8 cellular contexts compared by ENCODE assay signal in the genomic region with DNA sequence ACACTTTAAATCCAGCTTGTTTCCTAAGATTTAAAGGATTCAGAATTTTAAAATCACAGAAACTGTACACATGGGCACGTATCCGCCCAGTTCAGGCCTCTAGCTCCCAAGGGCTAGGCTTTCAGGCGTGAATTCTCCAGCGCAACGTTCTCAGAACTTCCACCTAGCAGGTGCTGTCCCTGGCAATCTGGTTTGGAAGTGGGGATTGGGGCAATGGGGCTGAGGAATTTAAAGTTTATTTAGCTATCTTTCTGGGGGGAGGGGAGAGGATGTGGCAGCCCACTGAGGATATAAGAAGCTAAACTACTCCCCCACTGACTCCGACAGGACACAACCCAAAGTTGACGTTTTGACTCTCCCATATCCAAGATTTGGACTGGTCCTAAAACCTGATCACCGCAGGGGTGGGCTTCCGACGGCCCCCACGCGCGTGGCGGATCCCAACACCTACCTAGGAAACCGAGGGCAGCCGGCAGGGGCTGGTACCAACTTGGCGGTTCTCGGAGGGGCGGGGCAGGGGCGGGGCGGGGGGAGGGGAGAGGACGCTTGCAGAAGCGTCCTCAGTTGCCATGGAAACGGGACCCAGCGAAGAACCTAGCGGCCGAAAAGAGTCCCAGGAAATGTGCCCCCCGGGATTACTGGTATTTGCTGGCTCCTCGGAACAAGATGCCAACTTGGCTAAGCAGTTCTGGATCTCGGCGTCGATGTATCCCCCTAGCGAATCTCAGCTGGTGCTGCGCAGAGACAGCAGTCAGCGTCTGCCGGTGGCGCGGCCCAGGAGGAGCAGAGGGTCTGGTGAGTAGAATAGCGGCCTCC. TPM values are rescaled to one million over a fixed set of nuclear protein-coding genes. Genes with fewer than 3 reads are reported as not detected.
DNase-seq lines count a peak whose midpoint lies in the region; ATAC-seq and TF ChIP-seq lines count a peak whose summit lies in the region.

TSS of gene HOATZ (plus strand) at position 563 of the 816 bp plus-strand sequence. CDS start at position 570, 7 bp downstream.

- H3K36me3 ChIP-seq in transverse colon: no peaks in the 10 kb centered on the region
- no peaks in the 10 kb centered on the region for H3K36me3 ChIP-seq in gastrocnemius medialis

- H3K27ac ChIP-seq in transverse colon (no peak within 1 kb of the TSS), gastrocnemius medialis (no peak within 1 kb of the TSS)

- no peaks in the 10 kb centered on the region for H3K36me3 Mint-ChIP-seq in activated naive CD4-positive, alpha-beta T cell treated with anti-CD3 and anti-CD28 coated beads for 36 hours (ENCODE audit: low read depth)
- H3K36me3 Mint-ChIP-seq in activated T-cell treated with anti-CD3 and anti-CD28 coated beads, Interleukin-2, amount 50 U/mL, for 72 hours (ENCODE audit: insufficient read depth in 2 of 2): no peaks in the 10 kb centered on the region
- no peaks in the 10 kb centered on the region for H3K36me3 Mint-ChIP-seq in stimulated activated naive CD8-positive, alpha-beta T cell treated with anti-CD3 and anti-CD28 coated beads, Interleukin-15, Interleukin-2, amounts not matched to agents 100 ng/mL and 50 ng/mL, for 24 hours (ENCODE audit: low read depth)

- no peak for TF ChIP-seq EP300 in transverse colon (IDR thresholded peaks at IDR 0.05; ENCODE audit: low read depth)

- H3K27ac Mint-ChIP-seq in activated naive CD4-positive, alpha-beta T cell treated with anti-CD3 and anti-CD28 coated beads for 36 hours: no peak within 1 kb of the TSS
- no peak within 1 kb of the TSS for H3K27ac Mint-ChIP-seq in activated T-cell treated with anti-CD3 and anti-CD28 coated beads, Interleukin-2, amount 50 U/mL, for 72 hours
- H3K27ac Mint-ChIP-seq in stimulated activated naive CD8-positive, alpha-beta T cell treated with anti-CD3 and anti-CD28 coated beads, Interleukin-15, Interleukin-2, amounts not matched to agents 100 ng/mL and 50 ng/mL, for 24 hours: no peak within 1 kb of the TSS

- peaks cover 0 to 14% (median 11%) of the 10 kb centered on the region in 4 donors for H3K4me1 ChIP-seq in transverse colon
- peaks cover 0 to 4% of the 10 kb centered on the region in 2 donors for H3K4me1 ChIP-seq in gastrocnemius medialis

- WGBS in transverse colon (ENCODE audit: low coverage in 1 of 2), 2 donors: 29% methylated on average over 33 of the region's 39 CpGs; no CpG with 5 or more reads in 1 of the 2 donors

- peaks cover 33% of the 10 kb centered on the region for H3K27me3 Mint-ChIP-seq in activated naive CD4-positive, alpha-beta T cell treated with anti-CD3 and anti-CD28 coated beads for 36 hours (ENCODE audit: low read depth)
- H3K27me3 Mint-ChIP-seq in activated T-cell treated with anti-CD3 and anti-CD28 coated beads, Interleukin-2, amount 50 U/mL, for 72 hours (ENCODE audit: low read depth): peaks cover 38% of the 10 kb centered on the region
- peaks cover 34% of the 10 kb centered on the region for H3K27me3 Mint-ChIP-seq in stimulated activated naive CD8-positive, alpha-beta T cell treated with anti-CD3 and anti-CD28 coated beads, Interleukin-15, Interleukin-2, amounts not matched to agents 100 ng/mL and 50 ng/mL, for 24 hours

- in situ Hi-C loops in transverse colon (cut with MboI; ENCODE audit: low pct_ligation_motif_present in 1 of 4, low pct_unique_long_range_greater_than_20kb in 1 of 4, low sequenced_read_pairs in 3 of 4) (no loop called here), gastrocnemius medialis (cut with MboI; ENCODE audit: low sequenced_read_pairs in 4 of 4) (no loop called here)

- intact Hi-C loops in activated naive CD4-positive, alpha-beta T cell treated with anti-CD3 and anti-CD28 coated beads for 36 hours (cut with micrococcal nuclease): loop anchor here (2.0 to 5.0 kb wide), 2 partner anchors 26 to 52 kb away; partner anchors contain the start of gene LAYN
- intact Hi-C loops in transverse colon (cut with DNase I; ENCODE audit: low total_unique reads) (no loop called here), gastrocnemius medialis (cut with DNase I; ENCODE audit: low total_unique reads) (no loop called here)

- H3K4me3 ChIP-seq in transverse colon (no peak within 1 kb of the TSS), gastrocnemius medialis (no peak within 1 kb of the TSS)

- CTCF ChIA-PET in activated naive CD4-positive, alpha-beta T cell treated with anti-CD3 and anti-CD28 coated beads for 36 hours (lab: Charles Lee): interaction anchor here (0.6 to 2.2 kb wide), 3 partner anchors 68 to 508 kb away, joined by 3 to 8 read pairs (median 3); no protein-coding TSS in a partner anchor

- peak within 1 kb of the TSS; percentile 33 for H3K4me3 Mint-ChIP-seq in activated naive CD4-positive, alpha-beta T cell treated with anti-CD3 and anti-CD28 coated beads for 36 hours
- H3K4me3 Mint-ChIP-seq in activated T-cell treated with anti-CD3 and anti-CD28 coated beads, Interleukin-2, amount 50 U/mL, for 72 hours: peak within 1 kb of the TSS; percentile 41 to 63
- H3K4me3 Mint-ChIP-seq in stimulated activated naive CD8-positive, alpha-beta T cell treated with anti-CD3 and anti-CD28 coated beads, Interleukin-15, Interleukin-2, amounts not matched to agents 100 ng/mL and 50 ng/mL, for 24 hours: peak within 1 kb of the TSS; percentile 51

- peaks cover 27% of the 10 kb centered on the region for H3K4me1 Mint-ChIP-seq in activated naive CD4-positive, alpha-beta T cell treated with anti-CD3 and anti-CD28 coated beads for 36 hours (ENCODE audit: low read depth)
- H3K4me1 Mint-ChIP-seq in activated T-cell treated with anti-CD3 and anti-CD28 coated beads, Interleukin-2, amount 50 U/mL, for 72 hours (ENCODE audit: low read depth): peaks cover 26% of the 10 kb centered on the region
- peaks cover 38% of the 10 kb centered on the region for H3K4me1 Mint-ChIP-seq in stimulated activated naive CD8-positive, alpha-beta T cell treated with anti-CD3 and anti-CD28 coated beads, Interleukin-15, Interleukin-2, amounts not matched to agents 100 ng/mL and 50 ng/mL, for 24 hours (ENCODE audit: low read depth)

- no peak for TF ChIP-seq CTCF in transverse colon (IDR thresholded peaks at IDR 0.05)
- no peak for TF ChIP-seq CTCF in gastrocnemius medialis (IDR thresholded peaks at IDR 0.05 in 4 of 5, conservative IDR thresholded peaks at IDR 0.05 in 1 of 5)

- H3K9me3 ChIP-seq in transverse colon (no peaks in the 10 kb centered on the region), gastrocnemius medialis (no peaks in the 10 kb centered on the region)

- H3K27me3 ChIP-seq in transverse colon (peaks cover 44% of the 10 kb centered on the region), gastrocnemius medialis (peaks cover 29 to 40% (median 39%) of the 10 kb centered on the region in 3 donors)

- no peak for TF ChIP-seq POLR2A in transverse colon (IDR thresholded peaks at IDR 0.05)
- no peak for TF ChIP-seq POLR2A in gastrocnemius medialis (IDR thresholded peaks at IDR 0.05)

- ATAC-seq in activated T-cell treated with anti-CD3 and anti-CD28 coated beads, Interleukin-2, amount 50 U/mL, for 72 hours (replicated peaks in 1 of 2): peak; percentile 29 to 39
- ATAC-seq in gastrocnemius medialis: no peak

- H3K9me3 Mint-ChIP-seq in activated naive CD4-positive, alpha-beta T cell treated with anti-CD3 and anti-CD28 coated beads for 36 hours: no peaks in the 10 kb centered on the region
- no peaks in the 10 kb centered on the region for H3K9me3 Mint-ChIP-seq in activated T-cell treated with anti-CD3 and anti-CD28 coated beads, Interleukin-2, amount 50 U/mL, for 72 hours
- no peaks in the 10 kb centered on the region for H3K9me3 Mint-ChIP-seq in stimulated activated naive CD8-positive, alpha-beta T cell treated with anti-CD3 and anti-CD28 coated beads, Interleukin-15, Interleukin-2, amounts not matched to agents 100 ng/mL and 50 ng/mL, for 24 hours

- no peak for DNase-seq in activated naive CD4-positive, alpha-beta T cell treated with anti-CD3 and anti-CD28 coated beads for 36 hours
- no peak for DNase-seq in activated naive CD4-positive, alpha-beta T cell treated with Interleukin-2 at 50 U/mL for 16 hours
- DNase-seq in activated T-cell treated with anti-CD3 and anti-CD28 coated beads, Interleukin-2, amount 50 U/mL, for 72 hours: peak in 1 of 2 donors; percentile 34
- peak; percentile 33 for DNase-seq in iPS DF 19.7 (ENCODE audit: low read depth, low spot score)
- DNase-seq in transverse colon: no peak
- DNase-seq in SHP77 (lab: John Stamatoyannopoulos, UW): no peak
- no peak for DNase-seq in gastrocnemius medialis

RNA-seq across cellular contexts. Expression of gene HOATZ, which starts in this region (rescaled TPM):
- not detected for total RNA-seq in activated naive CD4-positive, alpha-beta T cell treated with anti-CD3 and anti-CD28 coated beads for 36 hours
- total RNA-seq in activated T-cell treated with anti-CD3 and anti-CD28 coated beads, Interleukin-2, amount 50 U/mL, for 72 hours: not detected
- total RNA-seq in transverse colon: not detected
- not detected for total RNA-seq in gastrocnemius medialis

Comparison
In these comparisons a context has a peak if more than half of its experiments do, and no peak if none do; other contexts are left out.
1. Peak in ATAC-seq in activated T-cell treated with anti-CD3 and anti-CD28 coated beads, Interleukin-2, amount 50 U/mL, for 72 hours; RNA of the gene not detected or under 1 TPM.